14 cellular contexts compared by ENCODE assay signal in the genomic region with DNA sequence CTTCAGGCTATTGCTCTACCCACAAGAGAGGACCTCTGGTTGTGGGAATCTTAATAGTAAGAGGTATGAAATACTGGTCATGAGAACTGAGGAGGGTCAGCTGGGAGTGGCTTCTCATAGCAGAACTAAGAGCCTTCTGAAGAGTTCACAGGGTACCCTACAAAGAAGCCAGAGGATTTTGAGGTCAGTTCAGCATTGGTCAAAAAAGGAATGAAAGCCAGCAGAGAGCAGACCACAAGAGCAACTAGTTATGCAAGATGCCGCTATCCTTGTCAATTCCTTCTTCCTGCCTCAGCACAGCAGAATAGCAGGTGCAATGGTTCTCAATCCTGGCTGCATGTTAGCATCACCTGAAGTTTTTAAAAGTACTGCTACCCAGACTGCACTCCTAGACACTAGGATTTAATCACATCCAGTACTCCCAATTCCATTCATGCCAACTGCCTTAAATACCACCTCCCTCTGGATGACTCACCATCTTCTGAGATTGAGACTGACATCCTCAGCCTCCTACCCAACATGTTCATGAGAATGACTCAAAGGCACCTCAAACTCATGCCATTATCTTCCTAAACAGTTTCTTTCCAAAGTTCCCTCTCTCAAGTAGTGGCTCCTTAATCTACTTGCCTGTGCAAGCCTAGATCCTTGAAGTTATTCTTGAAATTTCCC.
DNase-seq lines count a peak whose midpoint lies in the region; ATAC-seq, FAIRE-seq and TF ChIP-seq lines count a peak whose summit lies in the region.
"Had no signal": no experiment of that assay in that cellular context is flagged by ENCODE, and none has a peak within 500 bp of the region (broad histone marks: within the 10 kb centered on the region; RNA-seq: fewer than 3 reads in every experiment).

No MANE protein-coding gene starts in this region.

- H3K4me1 ChIP-seq in left ventricle myocardium inferior = peaks cover 10% of the 10 kb centered on the region
- H3K4me1 ChIP-seq in right cardiac atrium (ENCODE audit: control insufficient read depth, insufficient read depth, low read length) = no peaks in the 10 kb centered on the region

- no peak for ATAC-seq in right cardiac atrium
- ATAC-seq: stimulated activated memory B cell treated with anti-CD40 and anti-IgM and Interleukin-4, amounts not matched to agents 10 μg/mL and 1 μg/mL and 100 μg/mL, for 72 hours had no signal

- H3K27ac ChIP-seq in left ventricle myocardium inferior (replicated peaks) = peak overlapping the region; percentile 70
- H3K27ac ChIP-seq in right cardiac atrium (ENCODE audit: low read length) = no peak overlapping the region

- intact Hi-C loops in left ventricle myocardium inferior (cut with micrococcal nuclease) (no loop called here), right cardiac atrium (cut with DNase I) (no loop called here)

- H3K27me3 ChIP-seq in left ventricle myocardium inferior (ENCODE audit: low read depth) = no peaks in the 10 kb centered on the region
- no peaks in the 10 kb centered on the region for H3K27me3 ChIP-seq in right cardiac atrium (ENCODE audit: control insufficient read depth, insufficient read depth)

- H3K9me3 ChIP-seq in left ventricle myocardium inferior (replicated peaks) (peaks cover 19% of the 10 kb centered on the region), right cardiac atrium (ENCODE audit: control insufficient read depth, low read length) (no peaks in the 10 kb centered on the region)

- FAIRE-seq in urothelium cell line (lab: Jason Lieb, UNC) = peak; percentile 86

- DNase-seq in left ventricle myocardium inferior = no peak
- DNase-seq in right cardiac atrium = no peak
- peak; percentile 59 for DNase-seq in SKM-1 treated with dmso at 0.1 percent for 144 hours (lab: John Stamatoyannopoulos, UW; ENCODE audit: unreplicated experiment)
- peak; percentile 48 for DNase-seq in glomerular visceral epithelial cell (ENCODE audit: extremely low spot score)
- DNase-seq in urothelium cell line (ENCODE audit: low spot score) = peak; percentile 50
- no peak for DNase-seq in KBM-7
- no peak for DNase-seq in central memory CD4-positive, alpha-beta T cell
- no peak for DNase-seq in NCI-H82 (lab: John Stamatoyannopoulos, UW)
- DNase-seq: activated T-cell treated with anti-CD3 and anti-CD28 coated beads for 4 hours, C1 segment of cervical spinal cord, cerebellar nuclear complex, hippocampal formation, NCI-H524 treated with DMSO at 0.1 percent for 48 hours had no signal

- peaks cover 4% of the 10 kb centered on the region for H3K36me3 ChIP-seq in left ventricle myocardium inferior

- WGBS in right cardiac atrium = 90% methylated on average over 1 of the region's 1 CpG

- H3K4me3 ChIP-seq in left ventricle myocardium inferior (no peak overlapping the region), right cardiac atrium (ENCODE audit: low read length) (no peak overlapping the region)

- in situ Hi-C loops in KBM-7 (cut with MboI; ENCODE audit: low pct_unique_long_range_greater_than_20kb, low sequenced_read_pairs) = no loop called here

- no peak for TF ChIP-seq CTCF in left ventricle myocardium inferior (IDR thresholded peaks at IDR 0.05; ENCODE audit: borderline replicate concordance)

Comparison
In these comparisons a context has a peak if more than half of its experiments do, and no peak if none do; other contexts are left out.
1. DNase-seq: peak in SKM-1 treated with dmso at 0.1 percent for 144 hours (single experiment), glomerular visceral epithelial cell (single experiment) and urothelium cell line (single experiment); none in left ventricle myocardium inferior (single experiment), right cardiac atrium (0 of 3), KBM-7 (single experiment), central memory CD4-positive, alpha-beta T cell (single experiment) and NCI-H82 (single experiment).